In the genomic region with DNA sequence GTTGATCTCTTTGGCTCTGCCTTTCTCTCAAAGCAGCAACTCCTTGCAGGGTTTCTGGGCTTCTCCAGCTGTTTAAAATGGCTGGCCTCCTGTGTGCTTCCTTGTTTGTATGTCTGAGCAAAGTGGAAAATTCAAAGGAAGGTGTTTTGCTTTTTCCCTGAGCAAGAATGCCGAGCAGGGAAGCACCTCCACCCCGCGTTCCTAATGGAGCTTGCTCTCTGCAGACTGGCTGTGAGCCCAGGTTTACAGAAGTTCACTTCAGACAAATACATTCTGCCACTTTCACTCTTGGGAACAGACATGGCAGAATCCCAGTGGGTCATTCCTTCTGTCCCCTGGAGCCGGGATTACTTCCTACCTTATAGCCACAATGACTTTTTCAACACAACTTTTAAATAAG, we compare ENCODE assay signal across 16 cellular contexts.
DNase-seq lines count a peak whose midpoint lies in the region; ATAC-seq, FAIRE-seq and TF ChIP-seq lines count a peak whose summit lies in the region.
"Had no signal": no experiment of that assay in that cellular context is flagged by ENCODE, and none has a peak within 500 bp of the region (broad histone marks: within the 10 kb centered on the region; RNA-seq: fewer than 3 reads in every experiment).

No MANE protein-coding gene starts in this region.

- H3K9me3 Mint-ChIP-seq in activated T-helper 1 cell treated with anti-CD3 and anti-CD28 coated beads, Interleukin-12 subunit alpha, Interleukin-12 subunit beta, Interleukin-2, Interleukin-4 antibody, amounts not matched to agents 30 ng/mL and 10 ng/mL and 1 ng/mL, durations not matched to agents 14 hours and 24 hours and 36 hours: no peaks in the 10 kb centered on the region

- 14% methylated on average over 4 of the region's 4 CpGs for WGBS in right lobe of liver (ENCODE audit: insufficient coverage, low coverage, low lambda C conversion rate, missing lambda C conversion rate)

- no peaks in the 10 kb centered on the region for H3K27me3 ChIP-seq in right lobe of liver
- H3K27me3 ChIP-seq: cardiac muscle cell, SJCRH30 had no signal

- no peaks in the 10 kb centered on the region for H3K36me3 Mint-ChIP-seq in activated T-helper 1 cell treated with anti-CD3 and anti-CD28 coated beads, Interleukin-12 subunit alpha, Interleukin-12 subunit beta, Interleukin-2, Interleukin-4 antibody, amounts not matched to agents 30 ng/mL and 10 ng/mL and 1 ng/mL, durations not matched to agents 14 hours and 24 hours and 36 hours (ENCODE audit: low read depth)

- H3K36me3 ChIP-seq in right lobe of liver: no peaks in the 10 kb centered on the region
- H3K36me3 ChIP-seq: cardiac muscle cell, SJCRH30 had no signal

- peak overlapping the region in 1 of 3 donors; percentile 47 for H3K27ac ChIP-seq in right lobe of liver
- H3K27ac ChIP-seq: cardiac muscle cell, SJCRH30 had no signal

- H3K4me3 Mint-ChIP-seq in activated T-helper 1 cell treated with anti-CD3 and anti-CD28 coated beads, Interleukin-12 subunit alpha, Interleukin-12 subunit beta, Interleukin-2, Interleukin-4 antibody, amounts not matched to agents 30 ng/mL and 10 ng/mL and 1 ng/mL, durations not matched to agents 14 hours and 24 hours and 36 hours: no peak overlapping the region
- H3K4me3 Mint-ChIP-seq: activated CD4-positive, alpha-beta T cell treated with anti-CD3 and anti-CD28 coated beads for 36 hours had no signal

- H3K4me3 ChIP-seq in right lobe of liver: no peak overlapping the region
- H3K4me3 ChIP-seq: cardiac muscle cell, SJCRH30 had no signal

- H3K27me3 Mint-ChIP-seq in activated T-helper 1 cell treated with anti-CD3 and anti-CD28 coated beads, Interleukin-12 subunit alpha, Interleukin-12 subunit beta, Interleukin-2, Interleukin-4 antibody, amounts not matched to agents 30 ng/mL and 10 ng/mL and 1 ng/mL, durations not matched to agents 14 hours and 24 hours and 36 hours (ENCODE audit: insufficient read depth): peaks cover 6% of the 10 kb centered on the region

- peak; percentile 65 for ATAC-seq in Right ventricle myocardium inferior
- peak; percentile 89 to 97 (median 94) for ATAC-seq in right lobe of liver
- ATAC-seq: activated CD4-positive, alpha-beta T cell treated with anti-CD3 and anti-CD28 coated beads for 36 hours had no signal

- no peaks in the 10 kb centered on the region for H3K4me1 ChIP-seq in right lobe of liver

- intact Hi-C loops in Right ventricle myocardium inferior (cut with DNase I) (loop anchor here (5.0 kb wide), 1 partner anchor 163 kb away; no protein-coding TSS in a partner anchor), cardiac septum (cut with DNase I) (loop anchor here (5.0 kb wide), 1 partner anchor 67 kb away; no protein-coding TSS in a partner anchor), right lobe of liver (cut with DNase I) (no loop called here)
- intact Hi-C loops in activated T-helper 1 cell treated with anti-CD3 and anti-CD28 coated beads, Interleukin-12 subunit alpha, Interleukin-12 subunit beta, Interleukin-2, Interleukin-4 antibody, amounts not matched to agents 30 ng/mL and 10 ng/mL and 1 ng/mL, durations not matched to agents 14 hours and 24 hours and 36 hours (cut with micrococcal nuclease): no loop called here

- H3K27ac Mint-ChIP-seq in activated T-helper 1 cell treated with anti-CD3 and anti-CD28 coated beads, Interleukin-12 subunit alpha, Interleukin-12 subunit beta, Interleukin-2, Interleukin-4 antibody, amounts not matched to agents 30 ng/mL and 10 ng/mL and 1 ng/mL, durations not matched to agents 14 hours and 24 hours and 36 hours: no peak overlapping the region
- H3K27ac Mint-ChIP-seq: activated CD4-positive, alpha-beta T cell treated with anti-CD3 and anti-CD28 coated beads for 36 hours had no signal

- no peak for DNase-seq in Right ventricle myocardium inferior (ENCODE audit: missing footprints)
- DNase-seq in cardiac septum (ENCODE audit: low spot score): no peak
- peak; percentile 7 to 14 for DNase-seq in dermis microvascular lymphatic vessel endothelial cell (ENCODE audit: low read depth in 2 of 2)
- peak; percentile 57 to 74 (median 64) for DNase-seq in right lobe of liver
- no peak for DNase-seq in LoVo (ENCODE audit: low spot score)
- no peak for DNase-seq in D721Med (ENCODE audit: insufficient read length, low spot score)
- no peak for DNase-seq in RPMI8226
- no peak for DNase-seq in activated T-helper 1 cell treated with anti-CD3 and anti-CD28 coated beads, Interleukin-12 subunit alpha, Interleukin-12 subunit beta, Interleukin-2, Interleukin-4 antibody, amounts not matched to agents 30 ng/mL and 10 ng/mL and 1 ng/mL, durations not matched to agents 14 hours and 24 hours and 36 hours (ENCODE audit: low spot score)
- DNase-seq: activated CD4-positive, alpha-beta T cell treated with anti-CD3 and anti-CD28 coated beads for 36 hours; activated CD8-positive, alpha-beta memory T cell treated with anti-CD3 and anti-CD28 coated beads, Interleukin-2, amount 50 U/mL, for 4 hours; activated naive CD4-positive, alpha-beta T cell treated with anti-CD3 and anti-CD28 coated beads, Interleukin-2, amount 50 U/mL, for 16 hours; KBM-7; NCI-H1436 treated with DMSO at 0.1 percent for 48 hours; SJCRH30 had no signal

- TF ChIP-seq POLR2A in right lobe of liver (IDR thresholded peaks at IDR 0.05): no peak

- TF ChIP-seq CTCF in right lobe of liver (IDR thresholded peaks at IDR 0.05): no peak
- no peak for TF ChIP-seq CTCF in D721Med (IDR thresholded peaks at IDR 0.05; ENCODE audit: insufficient read depth, missing control alignments)

- H3K4me1 Mint-ChIP-seq in activated T-helper 1 cell treated with anti-CD3 and anti-CD28 coated beads, Interleukin-12 subunit alpha, Interleukin-12 subunit beta, Interleukin-2, Interleukin-4 antibody, amounts not matched to agents 30 ng/mL and 10 ng/mL and 1 ng/mL, durations not matched to agents 14 hours and 24 hours and 36 hours (ENCODE audit: low read depth): no peaks in the 10 kb centered on the region
- H3K4me1 Mint-ChIP-seq: activated CD4-positive, alpha-beta T cell treated with anti-CD3 and anti-CD28 coated beads for 36 hours had no signal

- H3K9me3 ChIP-seq in right lobe of liver: no peaks in the 10 kb centered on the region
- H3K9me3 ChIP-seq: SJCRH30 had no signal

- no peak for FAIRE-seq in D721Med (lab: Jason Lieb, UNC)
- FAIRE-seq: endometrium had no signal

Comparison
In these comparisons a context has a peak if more than half of its experiments do, and no peak if none do; other contexts are left out.
1. DNase-seq: peak in dermis microvascular lymphatic vessel endothelial cell (2 of 2) and right lobe of liver (3 of 3); none in Right ventricle myocardium inferior (single experiment), cardiac septum (single experiment), LoVo (single experiment), D721Med (single experiment), RPMI8226 (single experiment) and activated T-helper 1 cell treated with anti-CD3 and anti-CD28 coated beads, Interleukin-12 subunit alpha, Interleukin-12 subunit beta, Interleukin-2, Interleukin-4 antibody, amounts not matched to agents 30 ng/mL and 10 ng/mL and 1 ng/mL, durations not matched to agents 14 hours and 24 hours and 36 hours (single experiment).
2. intact Hi-C loops: an anchor here in Right ventricle myocardium inferior (5.0 kb wide) and cardiac septum (5.0 kb wide); none called in right lobe of liver and activated T-helper 1 cell treated with anti-CD3 and anti-CD28 coated beads, Interleukin-12 subunit alpha, Interleukin-12 subunit beta, Interleukin-2, Interleukin-4 antibody, amounts not matched to agents 30 ng/mL and 10 ng/mL and 1 ng/mL, durations not matched to agents 14 hours and 24 hours and 36 hours.